ENCODE assay signal across 29 cellular contexts in the genomic region with DNA sequence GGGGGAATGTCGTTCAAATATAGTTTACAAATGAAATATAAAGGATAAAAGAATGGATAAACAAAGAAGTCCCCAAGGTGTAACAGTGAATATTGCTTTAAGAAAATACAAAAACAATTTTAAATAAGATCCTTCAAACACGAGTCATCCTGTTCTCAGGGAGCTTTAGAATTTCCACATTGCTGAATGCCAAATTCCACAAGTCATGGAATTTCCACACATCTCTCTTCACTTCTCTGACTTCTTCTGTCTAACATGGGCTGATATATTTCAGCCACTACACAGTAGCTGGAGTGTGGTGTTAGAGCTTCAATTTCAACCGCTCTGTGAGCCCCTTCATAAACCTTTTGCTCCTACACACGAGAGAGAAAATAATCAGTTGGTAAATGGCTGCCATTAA. TPM values are rescaled to one million over a fixed set of nuclear protein-coding genes. Genes with fewer than 3 reads are reported as not detected.
A peak's percentile ranks its signal among the peaks of the same experiment; 100 is the strongest.
DNase-seq lines count a peak whose midpoint lies in the region; ATAC-seq lines count a peak whose summit lies in the region.
"Had no signal": no experiment of that assay in that cellular context is flagged by ENCODE, and none has a peak within 500 bp of the region (broad histone marks: within the 10 kb centered on the region; RNA-seq: fewer than 3 reads in every experiment).

No MANE protein-coding gene starts in this region.

- DNase-seq in adipocyte (ENCODE audit: low read depth) (peak; percentile 69), fibroblast of gingiva (ENCODE audit: low read depth) (peak; percentile 56), mesendoderm (peak; percentile 45), NCI-H2107 treated with DMSO at 0.1 percent for 48 hours (lab: John Stamatoyannopoulos, UW; ENCODE audit: unreplicated experiment) (no peak), SIG-M5 treated with dmso at 0.1 percent for 504 hours (lab: John Stamatoyannopoulos, UW; ENCODE audit: unreplicated experiment) (no peak)
- no peak for DNase-seq in stimulated activated naive CD4-positive, alpha-beta T cell (lab: John Stamatoyannopoulos, UW)
- DNase-seq: activated CD8-positive, alpha-beta T cell treated with anti-CD3 and anti-CD28 coated beads, Interleukin-2, amount 10 ng/mL, durations not matched to agents 7 days and 5 days; activated effector memory CD4-positive, alpha-beta T cell treated with Interleukin-2 at 50 U/mL for 16 hours; activated T-cell treated with anti-CD3 and anti-CD28 coated beads for 4 hours; BE2C; DMS53; dorsolateral prefrontal cortex; GDM1; left colon; NCI-H146; NCI-H2107; NCI-H510A; sigmoid colon; SK-N-SH; stimulated activated naive CD4-positive, alpha-beta T cell treated with Interleukin-2 at 50 U/mL for 16 hours; uterus had no signal

- no peak overlapping the region for H2AFZ ChIP-seq in ACC112 (ENCODE audit: low read length, unreplicated experiment)

- no peak overlapping the region for H3K4ac ChIP-seq in mesendoderm (ENCODE audit: low read depth, low read length)

- ATAC-seq in HG02970 (IDR thresholded peaks at IDR 0.05; ENCODE audit: low FRiP score, unreplicated experiment), result no peak
- ATAC-seq: activated CD4-positive, CD25-positive, alpha-beta regulatory T cell treated with anti-CD3 and anti-CD28 coated beads, Interleukin-2, amount 50 U/mL, for 24 hours; activated CD8-positive, alpha-beta T cell treated with anti-CD3 and anti-CD28 coated beads, Interleukin-2, amount 10 ng/mL, durations not matched to agents 7 days and 5 days; left colon had no signal

- WGBS in mesendoderm (ENCODE audit: extremely low coverage, insufficient coverage, low lambda C conversion rate), result no CpG with 5 or more reads among the region's 4 CpGs

- no peak overlapping the region for H3K4me2 ChIP-seq in mesendoderm (ENCODE audit: low read length)
- H3K4me2 ChIP-seq: KMS-11, SK-N-SH had no signal

- H3K79me1 ChIP-seq in mesendoderm (ENCODE audit: low read length), result no peaks in the 10 kb centered on the region

- H4K8ac ChIP-seq in mesendoderm (ENCODE audit: low read depth, low read length), result no peak overlapping the region

- H3K56ac ChIP-seq in mesendoderm (ENCODE audit: low read length), result no peak overlapping the region

- H2AK5ac ChIP-seq in mesendoderm (ENCODE audit: low read length), result no peak overlapping the region

- H3K4me3 ChIP-seq in ACC112 (ENCODE audit: low read depth, low read length), result no peak overlapping the region
- H3K4me3 ChIP-seq in adipocyte (ENCODE audit: low read length), result no peak overlapping the region
- H3K4me3 ChIP-seq in mesendoderm (ENCODE audit: low read length), result no peak overlapping the region
- H3K4me3 ChIP-seq: ascending aorta, dorsolateral prefrontal cortex, HAP-1, sigmoid colon, thoracic aorta, uterus had no signal

- no peaks in the 10 kb centered on the region for H3K27me3 ChIP-seq in ACC112 (ENCODE audit: insufficient read depth, low read length)
- H3K27me3 ChIP-seq in adipocyte (replicated peaks; ENCODE audit: control insufficient read depth, insufficient read depth, low read length), result no peaks in the 10 kb centered on the region
- H3K27me3 ChIP-seq in mesendoderm (ENCODE audit: insufficient read depth, low read length, poor library complexity), result no peaks in the 10 kb centered on the region
- H3K27me3 ChIP-seq: ascending aorta, BE2C, dorsolateral prefrontal cortex, sigmoid colon, uterus had no signal

- H2BK5ac ChIP-seq in mesendoderm (ENCODE audit: low read length), result no peak overlapping the region

- no peaks in the 10 kb centered on the region for H3K79me2 ChIP-seq in ACC112 (ENCODE audit: control insufficient read depth, insufficient read depth, low read length, unreplicated experiment)
- H3K79me2 ChIP-seq in mesendoderm (ENCODE audit: control insufficient read depth, insufficient read depth, low read length), result no peaks in the 10 kb centered on the region

- H3K36me3 ChIP-seq in ACC112 (ENCODE audit: insufficient read depth, low read length), result no peaks in the 10 kb centered on the region
- H3K36me3 ChIP-seq in adipocyte (ENCODE audit: control insufficient read depth, insufficient read depth, low read length, severe bottlenecking), result no peaks in the 10 kb centered on the region
- H3K36me3 ChIP-seq in mesendoderm (ENCODE audit: control insufficient read depth, insufficient read depth, low read length), result no peaks in the 10 kb centered on the region
- H3K36me3 ChIP-seq: ascending aorta, BE2C, HAP-1, sigmoid colon, thoracic aorta, uterus had no signal

- H3K27ac ChIP-seq in ACC112 (ENCODE audit: low read depth, low read length) (peak overlapping the region; percentile 35; the same call in 1 of the 2 replicates), mesendoderm (ENCODE audit: low read depth, low read length) (no peak overlapping the region)
- H3K27ac ChIP-seq: ascending aorta, dorsolateral prefrontal cortex, KMS-11, RWPE1, sigmoid colon, thoracic aorta, uterus had no signal

- no peak overlapping the region for H3K18ac ChIP-seq in mesendoderm (ENCODE audit: low read length)

- H3K9me3 ChIP-seq in adipocyte (ENCODE audit: control insufficient read depth, low read length), result no peaks in the 10 kb centered on the region
- H3K9me3 ChIP-seq: ascending aorta, BE2C, HAP-1, sigmoid colon, SK-N-SH, thoracic aorta, uterus had no signal

- H3K4me1 ChIP-seq in ACC112 (ENCODE audit: control insufficient read depth, insufficient read depth, low read length, unreplicated experiment) (peaks cover 25% of the 10 kb centered on the region), adipocyte (ENCODE audit: control insufficient read depth, insufficient read depth, low read length) (peaks cover 31% of the 10 kb centered on the region), mesendoderm (ENCODE audit: control insufficient read depth, low read depth, low read length) (no peaks in the 10 kb centered on the region)
- H3K4me1 ChIP-seq: ascending aorta, BE2C, HAP-1, sigmoid colon, uterus had no signal

- H4K5ac ChIP-seq in mesendoderm (ENCODE audit: low read length), result no peak overlapping the region

- H2BK15ac ChIP-seq in mesendoderm (replicated peaks; ENCODE audit: low read depth), result no peak overlapping the region

- H3K9ac ChIP-seq in adipocyte (ENCODE audit: low read length) (no peak overlapping the region), mesendoderm (ENCODE audit: low read length) (no peak overlapping the region)
- H3K9ac ChIP-seq: KMS-11, SK-N-SH had no signal

- no peak overlapping the region for H3K23ac ChIP-seq in mesendoderm (ENCODE audit: low read length)

- no peak overlapping the region for H2BK120ac ChIP-seq in mesendoderm (ENCODE audit: low read depth, low read length)

RNA-seq across cellular contexts. Expression of gene IL22RA2, which starts 28.0 kb away (rescaled TPM):
- polyA plus RNA-seq in mesendoderm (2013, experiment 1 of 2), result not detected
- polyA plus RNA-seq in mesendoderm (2013, experiment 2 of 2), result not detected
- polyA plus RNA-seq: SK-N-SH had no signal

Comparison
In these comparisons a context has a peak if more than half of its experiments do, and no peak if none do; other contexts are left out.
1. DNase-seq: peak in adipocyte (single experiment), fibroblast of gingiva (single experiment) and mesendoderm (single experiment); none in stimulated activated naive CD4-positive, alpha-beta T cell (0 of 6), NCI-H2107 treated with DMSO at 0.1 percent for 48 hours (single experiment) and SIG-M5 treated with dmso at 0.1 percent for 504 hours (single experiment).